1 cellular context compared by ENCODE assay signal in genomic region chr9:111633389-111633736, GRCh38.
TF ChIP-seq lines count a peak whose summit lies in the region.

No MANE protein-coding gene starts in this region.

TF ChIP-seq in GM23338, 12 proteins besides CTCF, POLR2A, EP300 and RAD21:
- no peak for TF ChIP-seq ETS1 (IDR thresholded peaks at IDR 0.05)
- TF ChIP-seq ZNF462 (CRISPR knock-in tag; IDR thresholded peaks at IDR 0.05) = no peak
- no peak for TF ChIP-seq EZH2 (IDR thresholded peaks at IDR 0.05; ENCODE audit: low read depth, unreplicated experiment)
- TF ChIP-seq STAT1 (IDR thresholded peaks at IDR 0.05; ENCODE audit: unreplicated experiment) = no peak
- no peak for TF ChIP-seq CREB1 (CRISPR knock-in tag; IDR thresholded peaks at IDR 0.05; ENCODE audit: low read depth)
- no peak for TF ChIP-seq JUNB (IDR thresholded peaks at IDR 0.05; ENCODE audit: unreplicated experiment)
- no peak for TF ChIP-seq REST (IDR thresholded peaks at IDR 0.05; ENCODE audit: unreplicated experiment)
- TF ChIP-seq NANOG (IDR thresholded peaks at IDR 0.05; ENCODE audit: borderline replicate concordance) = no peak
- TF ChIP-seq ZNF114 (CRISPR knock-in tag; IDR thresholded peaks at IDR 0.05) = no peak
- TF ChIP-seq ZNF331 (CRISPR knock-in tag; IDR thresholded peaks at IDR 0.05; ENCODE audit: low read depth) = no peak
- no peak for TF ChIP-seq POLR2AphosphoS5 (IDR thresholded peaks at IDR 0.05; ENCODE audit: low read depth)
- TF ChIP-seq EZH2phosphoT487 (IDR thresholded peaks at IDR 0.05; ENCODE audit: unreplicated experiment) = no peak
